Comparison of ENCODE assay signal across 12 cellular contexts in the genomic region with DNA sequence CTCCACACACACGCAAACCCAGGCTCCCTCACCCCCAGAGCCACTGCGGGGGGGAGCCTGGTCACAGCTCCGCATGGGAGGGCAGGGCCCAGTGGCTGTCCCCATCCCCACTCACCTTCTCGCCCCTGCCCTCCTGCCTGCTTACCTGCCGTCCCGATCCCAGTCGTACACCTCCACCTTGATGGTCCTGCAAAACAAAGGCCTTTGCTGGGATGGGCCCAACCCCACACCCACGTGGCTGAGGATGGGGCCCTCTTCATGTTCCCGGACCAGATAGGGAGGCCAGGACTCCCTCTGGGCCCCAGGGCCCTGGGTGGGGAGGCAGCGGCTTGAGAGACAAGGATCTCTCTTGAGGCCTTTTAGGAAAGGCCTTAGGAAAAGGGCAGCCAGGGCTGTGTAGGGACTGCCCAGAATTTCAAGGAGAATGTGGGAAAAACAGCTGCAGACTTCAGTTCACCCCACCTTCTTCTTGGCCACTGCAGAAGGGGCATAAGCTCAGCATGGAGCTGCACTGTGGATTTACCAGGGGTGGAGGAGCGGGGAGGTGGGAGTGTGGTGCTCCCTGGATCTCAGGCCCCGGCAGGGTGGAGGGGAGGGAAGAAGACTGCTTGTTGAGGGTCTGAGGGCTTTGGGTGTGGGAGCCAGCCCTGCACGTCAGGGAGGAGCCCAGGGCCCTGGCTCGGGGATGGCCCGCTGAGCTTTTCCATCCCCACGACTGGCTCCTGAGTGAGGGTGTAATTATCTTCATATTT.
A peak's percentile ranks its signal among the peaks of the same experiment; 100 is the strongest.
DNase-seq lines count a peak whose midpoint lies in the region; ATAC-seq and TF ChIP-seq lines count a peak whose summit lies in the region.
"Had no signal": no experiment of that assay in that cellular context is flagged by ENCODE, and none has a peak within 500 bp of the region (broad histone marks: within the 10 kb centered on the region; RNA-seq: fewer than 3 reads in every experiment).

No MANE protein-coding gene starts in this region.

- intact Hi-C loops in head of caudate nucleus (cut with DNase I), result loop anchor here (5.0 kb wide), 1 partner anchor 87 kb away; no protein-coding TSS in a partner anchor

- peak; percentile 6 for ATAC-seq in HG02642 (IDR thresholded peaks at IDR 0.05; ENCODE audit: poor library complexity, unreplicated experiment)
- no peak for ATAC-seq in HG03378 (IDR thresholded peaks at IDR 0.05; ENCODE audit: unreplicated experiment)

- H3K4me1 ChIP-seq in BLaER1, result peaks cover 100% of the 10 kb centered on the region

- no peak for TF ChIP-seq CTCF in nephron progenitor cell (IDR thresholded peaks at IDR 0.05)

- H3K36me3 ChIP-seq in BLaER1, result no peaks in the 10 kb centered on the region

- H3K27ac ChIP-seq in BLaER1 (peak overlapping the region; percentile 94), angular gyrus (ENCODE audit: low read depth, low read length) (peak overlapping the region; percentile 38)

- H3K36me3 Mint-ChIP-seq in nephron progenitor cell (ENCODE audit: low read depth), result no peaks in the 10 kb centered on the region
- no peaks in the 10 kb centered on the region for H3K36me3 Mint-ChIP-seq in activated naive CD8-positive, alpha-beta T cell treated with anti-CD3 and anti-CD28 coated beads for 36 hours
- H3K36me3 Mint-ChIP-seq: activated naive CD8-positive, alpha-beta T cell treated with anti-CD3 and anti-CD28 coated beads, Interleukin-2, amount 10 ng/mL, durations not matched to agents 7 days and 5 days; CD4-positive, alpha-beta memory T cell; memory B cell had no signal

- H3K4me3 Mint-ChIP-seq in nephron progenitor cell, result no peak overlapping the region
- H3K4me3 Mint-ChIP-seq in activated naive CD8-positive, alpha-beta T cell treated with anti-CD3 and anti-CD28 coated beads for 36 hours, result no peak overlapping the region
- H3K4me3 Mint-ChIP-seq: activated CD8-positive, alpha-beta T cell treated with anti-CD3 and anti-CD28 coated beads, Interleukin-2, amount 10 ng/mL, durations not matched to agents 7 days and 5 days; activated naive CD8-positive, alpha-beta T cell treated with anti-CD3 and anti-CD28 coated beads, Interleukin-2, amount 10 ng/mL, durations not matched to agents 7 days and 5 days; memory B cell had no signal

- no peaks in the 10 kb centered on the region for H3K9me3 ChIP-seq in BLaER1

- DNase-seq in nephron progenitor cell (no peak), head of caudate nucleus (no peak)
- no peak for DNase-seq in activated naive CD8-positive, alpha-beta T cell treated with anti-CD3 and anti-CD28 coated beads for 36 hours
- DNase-seq in activated CD4-positive, CD25-positive, alpha-beta regulatory T cell treated with anti-CD3 and anti-CD28 coated beads, Interleukin-2, amount 50 U/mL, for 72 hours, result no peak

- peaks cover 25% of the 10 kb centered on the region for H3K27me3 Mint-ChIP-seq in nephron progenitor cell (ENCODE audit: low read depth, poor library complexity)
- no peaks in the 10 kb centered on the region for H3K27me3 Mint-ChIP-seq in activated naive CD8-positive, alpha-beta T cell treated with anti-CD3 and anti-CD28 coated beads for 36 hours
- H3K27me3 Mint-ChIP-seq: activated naive CD8-positive, alpha-beta T cell treated with anti-CD3 and anti-CD28 coated beads, Interleukin-2, amount 10 ng/mL, durations not matched to agents 7 days and 5 days; CD4-positive, alpha-beta memory T cell; memory B cell had no signal

- peaks cover 10% of the 10 kb centered on the region for H4K20me1 ChIP-seq in BLaER1

- peak overlapping the region; percentile 97 for H3K4me2 ChIP-seq in BLaER1

- no peaks in the 10 kb centered on the region for H3K27me3 ChIP-seq in BLaER1

- peak overlapping the region; percentile 59 for H3K4me3 ChIP-seq in BLaER1

- H3K9ac ChIP-seq in BLaER1, result peak overlapping the region; percentile 79

- peak overlapping the region; percentile 36 for H3K27ac Mint-ChIP-seq in nephron progenitor cell
- H3K27ac Mint-ChIP-seq in activated naive CD8-positive, alpha-beta T cell treated with anti-CD3 and anti-CD28 coated beads for 36 hours, result no peak overlapping the region
- H3K27ac Mint-ChIP-seq: memory B cell had no signal

- no peaks in the 10 kb centered on the region for H3K9me3 Mint-ChIP-seq in nephron progenitor cell
- H3K9me3 Mint-ChIP-seq in activated naive CD8-positive, alpha-beta T cell treated with anti-CD3 and anti-CD28 coated beads for 36 hours, result no peaks in the 10 kb centered on the region
- H3K9me3 Mint-ChIP-seq: activated naive CD8-positive, alpha-beta T cell treated with anti-CD3 and anti-CD28 coated beads, Interleukin-2, amount 10 ng/mL, durations not matched to agents 7 days and 5 days; CD4-positive, alpha-beta memory T cell; memory B cell had no signal

- H3K4me1 Mint-ChIP-seq in nephron progenitor cell, result peaks cover 45% of the 10 kb centered on the region
- H3K4me1 Mint-ChIP-seq in activated naive CD8-positive, alpha-beta T cell treated with anti-CD3 and anti-CD28 coated beads for 36 hours, result peaks cover 28% of the 10 kb centered on the region
